1 cellular context compared by ENCODE assay signal in genomic region chr1:114076308-114076707, GRCh38.
TF ChIP-seq lines count a peak whose summit lies in the region.

No MANE protein-coding gene starts in this region.

TF ChIP-seq in GM23338, 12 proteins besides CTCF, POLR2A, EP300 and RAD21:
- TF ChIP-seq JUNB (IDR thresholded peaks at IDR 0.05; ENCODE audit: unreplicated experiment) (no peak), CREB1 (CRISPR knock-in tag; IDR thresholded peaks at IDR 0.05; ENCODE audit: low read depth) (no peak), NANOG (IDR thresholded peaks at IDR 0.05; ENCODE audit: borderline replicate concordance) (no peak), ZNF462 (CRISPR knock-in tag; IDR thresholded peaks at IDR 0.05) (no peak), STAT1 (IDR thresholded peaks at IDR 0.05; ENCODE audit: unreplicated experiment) (no peak), REST (IDR thresholded peaks at IDR 0.05; ENCODE audit: unreplicated experiment) (no peak), ZNF114 (CRISPR knock-in tag; IDR thresholded peaks at IDR 0.05) (no peak), POLR2AphosphoS5 (IDR thresholded peaks at IDR 0.05; ENCODE audit: low read depth) (no peak)
